Comparison of ENCODE assay signal across 19 cellular contexts in the genomic region with DNA sequence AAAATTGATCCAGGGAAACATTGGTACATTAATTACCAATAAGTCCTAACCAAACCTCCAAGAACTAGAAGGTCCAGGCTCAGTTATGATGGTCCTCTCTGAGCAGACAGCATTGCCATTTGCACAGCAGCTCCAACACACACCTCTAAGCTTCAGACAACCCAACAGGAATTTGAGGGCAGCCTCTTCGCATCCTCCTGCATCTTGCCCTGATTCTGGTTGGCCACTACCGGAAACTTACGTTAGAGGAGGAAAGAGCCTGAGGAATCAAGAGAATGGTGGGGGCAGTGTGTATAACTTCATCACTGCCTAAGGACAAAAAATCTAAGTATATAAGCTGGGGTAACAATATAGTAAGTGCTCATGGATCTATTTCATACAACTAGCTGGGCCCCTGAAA. TPM values are rescaled to one million over a fixed set of nuclear protein-coding genes. Genes with fewer than 3 reads are reported as not detected.
DNase-seq lines count a peak whose midpoint lies in the region; ATAC-seq lines count a peak whose summit lies in the region.
"Had no signal": no experiment of that assay in that cellular context is flagged by ENCODE, and none has a peak within 500 bp of the region (broad histone marks: within the 10 kb centered on the region; RNA-seq: fewer than 3 reads in every experiment).

No MANE protein-coding gene starts in this region.

- H3K36me3 Mint-ChIP-seq in activated CD4-positive, alpha-beta T cell treated with anti-CD3 and anti-CD28 coated beads for 36 hours (ENCODE audit: low read depth) = peaks cover 7% of the 10 kb centered on the region
- H3K36me3 Mint-ChIP-seq in activated T-helper 1 cell treated with anti-CD3 and anti-CD28 coated beads, Interleukin-12 subunit alpha, Interleukin-12 subunit beta, Interleukin-2, Interleukin-4 antibody, amounts not matched to agents 30 ng/mL and 10 ng/mL and 1 ng/mL, durations not matched to agents 14 hours and 24 hours and 36 hours (ENCODE audit: low read depth) = peaks cover 16% of the 10 kb centered on the region
- H3K36me3 Mint-ChIP-seq in naive thymus-derived CD4-positive, alpha-beta T cell = peaks cover 3 to 23% (median 18%) of the 10 kb centered on the region in 5 donors

- H3K4me3 ChIP-seq in naive thymus-derived CD4-positive, alpha-beta T cell (ENCODE audit: low read length) = peak overlapping the region; percentile 3
- H3K4me3 ChIP-seq: breast epithelium, sigmoid colon, SK-N-MC had no signal

- H3K9me3 Mint-ChIP-seq in activated CD4-positive, alpha-beta T cell treated with anti-CD3 and anti-CD28 coated beads for 36 hours (ENCODE audit: low read depth) = no peaks in the 10 kb centered on the region
- peaks cover 7% of the 10 kb centered on the region for H3K9me3 Mint-ChIP-seq in activated T-helper 1 cell treated with anti-CD3 and anti-CD28 coated beads, Interleukin-12 subunit alpha, Interleukin-12 subunit beta, Interleukin-2, Interleukin-4 antibody, amounts not matched to agents 30 ng/mL and 10 ng/mL and 1 ng/mL, durations not matched to agents 14 hours and 24 hours and 36 hours
- H3K9me3 Mint-ChIP-seq in naive thymus-derived CD4-positive, alpha-beta T cell = peaks cover 0 to 4% (median 0%) of the 10 kb centered on the region in 11 donors
- H3K9me3 Mint-ChIP-seq: endodermal cell had no signal

- H3K27me3 ChIP-seq in naive thymus-derived CD4-positive, alpha-beta T cell (ENCODE audit: control insufficient read depth in 2 of 2, insufficient read depth in 2 of 2, low read length in 2 of 2) = no peaks in the 10 kb centered on the region
- H3K27me3 ChIP-seq: breast epithelium, sigmoid colon had no signal

- H3K4me1 Mint-ChIP-seq in activated CD4-positive, alpha-beta T cell treated with anti-CD3 and anti-CD28 coated beads for 36 hours = peaks cover 71% of the 10 kb centered on the region
- H3K4me1 Mint-ChIP-seq in activated T-helper 1 cell treated with anti-CD3 and anti-CD28 coated beads, Interleukin-12 subunit alpha, Interleukin-12 subunit beta, Interleukin-2, Interleukin-4 antibody, amounts not matched to agents 30 ng/mL and 10 ng/mL and 1 ng/mL, durations not matched to agents 14 hours and 24 hours and 36 hours (ENCODE audit: low read depth) = peaks cover 66% of the 10 kb centered on the region
- H3K4me1 Mint-ChIP-seq in naive thymus-derived CD4-positive, alpha-beta T cell = peaks cover 48 to 88% (median 73%) of the 10 kb centered on the region in 7 donors

- H3K27ac ChIP-seq in KOPT-K1 (ENCODE audit: low read depth, low read length, poor library complexity, severe bottlenecking) = peak overlapping the region; percentile 83
- H3K27ac ChIP-seq in naive thymus-derived CD4-positive, alpha-beta T cell (ENCODE audit: low read depth, low read length) = peak overlapping the region; percentile 84
- H3K27ac ChIP-seq: 22Rv1, sigmoid colon, SK-N-MC, WERI-Rb-1 had no signal

- peaks cover 71 to 78% of the 10 kb centered on the region in 2 donors for H3K4me1 ChIP-seq in naive thymus-derived CD4-positive, alpha-beta T cell (ENCODE audit: control insufficient read depth in 2 of 2, insufficient read depth in 2 of 2, low read length in 2 of 2)
- H3K4me1 ChIP-seq: breast epithelium had no signal

- no peak for DNase-seq in activated CD4-positive, alpha-beta T cell treated with anti-CD3 and anti-CD28 coated beads for 36 hours
- no peak for DNase-seq in activated CD4-positive, alpha-beta T cell treated with anti-CD3 and anti-CD28 coated beads, Interleukin-2, amount 50 U/mL, for 4 hours
- no peak for DNase-seq in activated T-helper 1 cell treated with anti-CD3 and anti-CD28 coated beads, Interleukin-12 subunit alpha, Interleukin-12 subunit beta, Interleukin-2, Interleukin-4 antibody, amounts not matched to agents 30 ng/mL and 10 ng/mL and 1 ng/mL, durations not matched to agents 14 hours and 24 hours and 36 hours (ENCODE audit: low spot score)
- peak in 2 of 9 donors; percentile 16 to 29 for DNase-seq in naive thymus-derived CD4-positive, alpha-beta T cell
- no peak for DNase-seq in dedifferentiated amniotic fluid mesenchymal stem cell (ENCODE audit: extremely low spot score)
- DNase-seq: endodermal cell, foreskin fibroblast, NCI-H1105 treated with DMSO at 0.1 percent for 48 hours, NCI-H345, OCI-M1, sigmoid colon, WERI-Rb-1 had no signal

- H3K27ac Mint-ChIP-seq in activated CD4-positive, alpha-beta T cell treated with anti-CD3 and anti-CD28 coated beads for 36 hours = peak overlapping the region; percentile 88
- H3K27ac Mint-ChIP-seq in activated T-helper 1 cell treated with anti-CD3 and anti-CD28 coated beads, Interleukin-12 subunit alpha, Interleukin-12 subunit beta, Interleukin-2, Interleukin-4 antibody, amounts not matched to agents 30 ng/mL and 10 ng/mL and 1 ng/mL, durations not matched to agents 14 hours and 24 hours and 36 hours = peak overlapping the region; percentile 93
- H3K27ac Mint-ChIP-seq in naive thymus-derived CD4-positive, alpha-beta T cell = peak overlapping the region; percentile 88 to 98 (median 97)

- intact Hi-C loops in activated CD4-positive, alpha-beta T cell treated with anti-CD3 and anti-CD28 coated beads for 36 hours (cut with DNase I, micrococcal nuclease) = loop anchor here (1.0 to 10.0 kb wide), 5 partner anchors 9 to 553 kb away; partner anchors contain the start of gene FAM117A (in 1 of the 2)
- intact Hi-C loops in activated T-helper 1 cell treated with anti-CD3 and anti-CD28 coated beads, Interleukin-12 subunit alpha, Interleukin-12 subunit beta, Interleukin-2, Interleukin-4 antibody, amounts not matched to agents 30 ng/mL and 10 ng/mL and 1 ng/mL, durations not matched to agents 14 hours and 24 hours and 36 hours (cut with micrococcal nuclease) = loop anchor here (1.0 to 5.0 kb wide), 3 partner anchors 9 to 989 kb away; no protein-coding TSS in a partner anchor
- intact Hi-C loops in naive thymus-derived CD4-positive, alpha-beta T cell (cut with micrococcal nuclease) = loop anchor here in 1 of 2 donors (1.0 to 10.0 kb wide), 3 partner anchors 9 to 553 kb away; partner anchors contain the start of gene FAM117A

- POLR2A ChIA-PET in activated CD4-positive, alpha-beta T cell treated with anti-CD3 and anti-CD28 coated beads for 36 hours (lab: Charles Lee) = interaction anchor here (0.6 to 2.2 kb wide), 7 partner anchors 8 to 40 kb away, joined by 3 to 17 read pairs (median 4); partner anchors contain the start of genes FAM117A, KAT7 and SLC35B1
- POLR2A ChIA-PET in naive thymus-derived CD4-positive, alpha-beta T cell (lab: Charles Lee) = interaction anchor here (0.9 to 8.1 kb wide), 8 partner anchors 10 to 70 kb away, joined by 3 to 275 read pairs (median 14); partner anchors contain the start of genes FAM117A, KAT7 and SLC35B1

- peak overlapping the region; percentile 32 for H3K4me3 Mint-ChIP-seq in activated CD4-positive, alpha-beta T cell treated with anti-CD3 and anti-CD28 coated beads for 36 hours
- H3K4me3 Mint-ChIP-seq in activated T-helper 1 cell treated with anti-CD3 and anti-CD28 coated beads, Interleukin-12 subunit alpha, Interleukin-12 subunit beta, Interleukin-2, Interleukin-4 antibody, amounts not matched to agents 30 ng/mL and 10 ng/mL and 1 ng/mL, durations not matched to agents 14 hours and 24 hours and 36 hours = peak overlapping the region; percentile 78
- H3K4me3 Mint-ChIP-seq in naive thymus-derived CD4-positive, alpha-beta T cell = peak overlapping the region; percentile 60 to 87 (median 76)
- H3K4me3 Mint-ChIP-seq: CD14-positive monocyte, endodermal cell had no signal

- H3K36me3 ChIP-seq in KOPT-K1 (ENCODE audit: insufficient read depth, low read length) = no peaks in the 10 kb centered on the region; the same call in 1 of the 2 replicates
- H3K36me3 ChIP-seq in naive thymus-derived CD4-positive, alpha-beta T cell (ENCODE audit: control insufficient read depth in 2 of 3, insufficient read depth in 3 of 3, low read length in 3 of 3) = no peaks in the 10 kb centered on the region
- H3K36me3 ChIP-seq: breast epithelium, sigmoid colon had no signal

- ATAC-seq in activated CD4-positive, alpha-beta T cell treated with anti-CD3 and anti-CD28 coated beads for 36 hours = no peak
- ATAC-seq in naive thymus-derived CD4-positive, alpha-beta T cell = peak; percentile 35
- no peak for ATAC-seq in GM19351 (IDR thresholded peaks at IDR 0.05; ENCODE audit: unreplicated experiment)
- no peak for ATAC-seq in GM21786 (IDR thresholded peaks at IDR 0.05; ENCODE audit: unreplicated experiment)

- CTCF ChIA-PET in activated CD4-positive, alpha-beta T cell treated with anti-CD3 and anti-CD28 coated beads for 36 hours (lab: Charles Lee) = interaction anchor here (0.6 to 5.5 kb wide), 11 partner anchors 10 to 357 kb away, joined by 3 to 37 read pairs (median 5); partner anchors contain the start of gene FAM117A
- CTCF ChIA-PET in naive thymus-derived CD4-positive, alpha-beta T cell (lab: Charles Lee) = interaction anchor here (0.9 to 2.7 kb wide), 7 partner anchors 12 to 336 kb away, joined by 3 to 16 read pairs (median 4); partner anchors contain the start of genes FAM117A and SLC35B1

- no peaks in the 10 kb centered on the region for H3K27me3 Mint-ChIP-seq in activated CD4-positive, alpha-beta T cell treated with anti-CD3 and anti-CD28 coated beads for 36 hours
- no peaks in the 10 kb centered on the region for H3K27me3 Mint-ChIP-seq in activated T-helper 1 cell treated with anti-CD3 and anti-CD28 coated beads, Interleukin-12 subunit alpha, Interleukin-12 subunit beta, Interleukin-2, Interleukin-4 antibody, amounts not matched to agents 30 ng/mL and 10 ng/mL and 1 ng/mL, durations not matched to agents 14 hours and 24 hours and 36 hours (ENCODE audit: insufficient read depth)
- H3K27me3 Mint-ChIP-seq in naive thymus-derived CD4-positive, alpha-beta T cell = no peaks in the 10 kb centered on the region

- H3K9me3 ChIP-seq in KOPT-K1 (ENCODE audit: insufficient read depth, low read length, poor library complexity, severe bottlenecking) = no peaks in the 10 kb centered on the region
- H3K9me3 ChIP-seq in naive thymus-derived CD4-positive, alpha-beta T cell (ENCODE audit: control insufficient read depth in 2 of 3, low read length in 3 of 3) = no peaks in the 10 kb centered on the region
- H3K9me3 ChIP-seq: breast epithelium, sigmoid colon had no signal

RNA-seq across cellular contexts. Expression of gene FAM117A, which starts 15.7 kb away (rescaled TPM):
- total RNA-seq in activated CD4-positive, alpha-beta T cell treated with anti-CD3 and anti-CD28 coated beads for 36 hours = 10 to 100 TPM; 14.1 to 15.4 TPM
- 13.9 and 14.8 TPM in 2 replicates for total RNA-seq in activated T-helper 1 cell treated with anti-CD3 and anti-CD28 coated beads, Interleukin-12 subunit alpha, Interleukin-12 subunit beta, Interleukin-2, Interleukin-4 antibody, amounts not matched to agents 30 ng/mL and 10 ng/mL and 1 ng/mL, durations not matched to agents 14 hours and 24 hours and 36 hours
- total RNA-seq in naive thymus-derived CD4-positive, alpha-beta T cell = 10 to 100 TPM; 31.8 to 99.1 (median 58.5) TPM
- 10 to 100 TPM; 47.2 to 59.0 TPM for polyA plus RNA-seq in naive thymus-derived CD4-positive, alpha-beta T cell

RNA-seq across cellular contexts. Expression of gene KAT7, which starts 40.3 kb away (rescaled TPM):
- 10 to 100 TPM; 63.5 to 93.0 TPM for total RNA-seq in activated CD4-positive, alpha-beta T cell treated with anti-CD3 and anti-CD28 coated beads for 36 hours
- 68.5 and 71.1 TPM in 2 replicates for total RNA-seq in activated T-helper 1 cell treated with anti-CD3 and anti-CD28 coated beads, Interleukin-12 subunit alpha, Interleukin-12 subunit beta, Interleukin-2, Interleukin-4 antibody, amounts not matched to agents 30 ng/mL and 10 ng/mL and 1 ng/mL, durations not matched to agents 14 hours and 24 hours and 36 hours
- 100 to 1,000 TPM in 4 of 5 experiments, 10 to 100 TPM in 1; 85.6 to 195 (median 132) TPM for total RNA-seq in naive thymus-derived CD4-positive, alpha-beta T cell
- polyA plus RNA-seq in naive thymus-derived CD4-positive, alpha-beta T cell = 10 to 100 TPM; 39.2 to 54.8 TPM

RNA-seq across cellular contexts. Expression of gene SLC35B1, which starts 40.5 kb away (rescaled TPM):
- 10 to 100 TPM; 43.9 to 59.4 TPM for total RNA-seq in activated CD4-positive, alpha-beta T cell treated with anti-CD3 and anti-CD28 coated beads for 36 hours
- 71.6 and 75.4 TPM in 2 replicates for total RNA-seq in activated T-helper 1 cell treated with anti-CD3 and anti-CD28 coated beads, Interleukin-12 subunit alpha, Interleukin-12 subunit beta, Interleukin-2, Interleukin-4 antibody, amounts not matched to agents 30 ng/mL and 10 ng/mL and 1 ng/mL, durations not matched to agents 14 hours and 24 hours and 36 hours
- 10 to 100 TPM; 42.1 to 83.0 (median 49.0) TPM for total RNA-seq in naive thymus-derived CD4-positive, alpha-beta T cell
- 10 to 100 TPM; 23.4 to 28.5 TPM for polyA plus RNA-seq in naive thymus-derived CD4-positive, alpha-beta T cell
